Comparison of ENCODE assay signal across 31 cellular contexts in genomic region chr11:48216510-48216909, GRCh38. TPM values are rescaled to one million over a fixed set of nuclear protein-coding genes. Genes with fewer than 3 reads are reported as not detected.
"Had no signal": no experiment of that assay in that cellular context is flagged by ENCODE, and none has a peak within 500 bp of the region (broad histone marks: within the 10 kb centered on the region; RNA-seq: fewer than 3 reads in every experiment).

A gene with protein sequence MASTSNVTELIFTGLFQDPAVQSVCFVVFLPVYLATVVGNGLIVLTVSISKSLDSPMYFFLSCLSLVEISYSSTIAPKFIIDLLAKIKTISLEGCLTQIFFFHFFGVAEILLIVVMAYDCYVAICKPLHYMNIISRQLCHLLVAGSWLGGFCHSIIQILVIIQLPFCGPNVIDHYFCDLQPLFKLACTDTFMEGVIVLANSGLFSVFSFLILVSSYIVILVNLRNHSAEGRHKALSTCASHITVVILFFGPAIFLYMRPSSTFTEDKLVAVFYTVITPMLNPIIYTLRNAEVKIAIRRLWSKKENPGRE (plus strand): TSS chr11:48216810. CDS start chr11:48216810, 0 bp downstream.

- H3K27ac ChIP-seq: adrenal gland, ascending aorta, body of pancreas, brain microvascular endothelial cell, breast epithelium, cardiac muscle cell had no signal

- H3K4me1 ChIP-seq: adrenal gland, ascending aorta, body of pancreas, breast epithelium had no signal

- H3K4me3 ChIP-seq: adrenal gland, ascending aorta, body of pancreas, breast epithelium, cardiac muscle cell had no signal

- H3K27me3 ChIP-seq: adrenal gland, ascending aorta, body of pancreas, brain microvascular endothelial cell, breast epithelium, cardiac muscle cell had no signal

- DNase-seq: activated effector memory CD4-positive, alpha-beta T cell treated with anti-CD3 and anti-CD28 coated beads, Interleukin-2, amount 50 U/mL, for 16 hours; activated effector memory CD4-positive, alpha-beta T cell treated with Interleukin-2 at 50 U/mL for 16 hours; activated gamma-delta T cell; activated gamma-delta T cell treated with Interleukin-2 at 50 U/mL for 16 hours; activated naive CD4-positive, alpha-beta T cell; activated naive CD4-positive, alpha-beta T cell treated with anti-CD3 and anti-CD28 coated beads for 36 hours; activated naive CD4-positive, alpha-beta T cell treated with anti-CD3 and anti-CD28 coated beads, Interleukin-2, amount 10 ng/mL, durations not matched to agents 7 days and 5 days; activated naive CD4-positive, alpha-beta T cell treated with anti-CD3 and anti-CD28 coated beads, Interleukin-2, amount 50 U/mL, for 16 hours; activated naive CD4-positive, alpha-beta T cell treated with Interleukin-2 at 50 U/mL for 16 hours; activated naive CD8-positive, alpha-beta T cell treated with anti-CD3 and anti-CD28 coated beads for 36 hours; activated naive CD8-positive, alpha-beta T cell treated with anti-CD3 and anti-CD28 coated beads, Interleukin-2, amount 10 ng/mL, durations not matched to agents 7 days and 5 days; activated naive CD8-positive, alpha-beta T cell treated with anti-CD3 and anti-CD28 coated beads, Interleukin-2, amount 50 U/mL, for 24 hours; activated T-cell treated with anti-CD3 and anti-CD28 coated beads, Interleukin-2, amount 50 U/mL, for 1 hour; activated T-cell treated with anti-CD3 and anti-CD28 coated beads, Interleukin-2, amount 50 U/mL, for 24 hours; activated T-cell treated with anti-CD3 and anti-CD28 coated beads, Interleukin-2, amount 50 U/mL, for 4 hours; activated T-cell treated with anti-CD3 and anti-CD28 coated beads, Interleukin-2, amount 50 U/mL, for 48 hours; activated T-cell treated with anti-CD3 and anti-CD28 coated beads, Interleukin-2, amount 50 U/mL, for 72 hours; adrenal gland; amniotic stem cell; amygdala; anterior cingulate cortex; aorta; body of pancreas; brain microvascular endothelial cell; caudate nucleus; central memory CD4-positive, alpha-beta T cell; cerebellar nuclear complex had no signal

- H3K9me3 ChIP-seq: adrenal gland, ascending aorta, body of pancreas, breast epithelium had no signal

- H3K36me3 ChIP-seq: adrenal gland, ascending aorta, brain microvascular endothelial cell, breast epithelium, cardiac muscle cell had no signal

RNA-seq across cellular contexts. Expression of the gene that starts here (rescaled TPM):
- polyA plus RNA-seq: adipose tissue, adrenal gland, aorta, cardiac muscle cell had no signal
